In genomic region chr3:13145826-13146642, GRCh38 we compare ENCODE assay signal across 15 cellular contexts.
DNase-seq lines count a peak whose midpoint lies in the region; ATAC-seq and TF ChIP-seq lines count a peak whose summit lies in the region.
"Had no signal": no experiment of that assay in that cellular context is flagged by ENCODE, and none has a peak within 500 bp of the region (broad histone marks: within the 10 kb centered on the region; RNA-seq: fewer than 3 reads in every experiment).

No MANE protein-coding gene starts in this region.

- no peak for TF ChIP-seq RAD21 in Ishikawa (IDR thresholded peaks at IDR 0.05; ENCODE audit: low read depth)

- TF ChIP-seq CTCF in endodermal cell (conservative IDR thresholded peaks at IDR 0.05): no peak
- TF ChIP-seq CTCF in osteoblast (IDR thresholded peaks at IDR 0.05; ENCODE audit: extremely low read depth, low read depth, low read length): no peak
- no peak for TF ChIP-seq CTCF in transverse colon (IDR thresholded peaks at IDR 0.05)

- intact Hi-C loops in transverse colon (cut with DNase I; ENCODE audit: low total_unique reads): no loop called here

- H3K27me3 ChIP-seq in endodermal cell (ENCODE audit: control insufficient read depth, insufficient read depth, low read length, poor library complexity, severe bottlenecking): no peaks in the 10 kb centered on the region
- H3K27me3 ChIP-seq in osteoblast (ENCODE audit: insufficient read depth, low read length): no peaks in the 10 kb centered on the region
- H3K27me3 ChIP-seq in transverse colon: no peaks in the 10 kb centered on the region

- H3K4me3 ChIP-seq in endodermal cell (ENCODE audit: low read length) (no peak overlapping the region), osteoblast (ENCODE audit: insufficient read depth, low read length) (no peak overlapping the region), transverse colon (no peak overlapping the region)
- H3K4me3 ChIP-seq: HAP-1, PC-9, SK-N-MC had no signal

- H4K20me1 ChIP-seq in osteoblast (ENCODE audit: insufficient read depth, low read length): no peaks in the 10 kb centered on the region

- TF ChIP-seq EP300 in Ishikawa (IDR thresholded peaks at IDR 0.05; ENCODE audit: borderline replicate concordance): no peak
- no peak for TF ChIP-seq EP300 in transverse colon (IDR thresholded peaks at IDR 0.05; ENCODE audit: low read depth)

- H3K4me2 ChIP-seq in osteoblast (ENCODE audit: insufficient read depth, low read length): no peak overlapping the region
- H3K4me2 ChIP-seq: PC-9 had no signal

- H3K36me3 Mint-ChIP-seq in endodermal cell (ENCODE audit: low read depth): peaks cover 3% of the 10 kb centered on the region

- no peaks in the 10 kb centered on the region for H3K27me3 Mint-ChIP-seq in endodermal cell (ENCODE audit: insufficient read depth)

- H3K9me3 Mint-ChIP-seq in endodermal cell: peaks cover 5% of the 10 kb centered on the region
- H3K9me3 Mint-ChIP-seq: CD4-positive, alpha-beta T cell had no signal

- H3K9ac ChIP-seq in endodermal cell (ENCODE audit: extremely low read depth, low read length, poor library complexity, severe bottlenecking): no peak overlapping the region

- H3K9me3 ChIP-seq in endodermal cell (ENCODE audit: control insufficient read depth, low read length) (no peaks in the 10 kb centered on the region), osteoblast (ENCODE audit: low read depth, low read length) (no peaks in the 10 kb centered on the region), transverse colon (no peaks in the 10 kb centered on the region)
- H3K9me3 ChIP-seq: HAP-1 had no signal

- H3K27ac ChIP-seq in endodermal cell (ENCODE audit: low read depth, low read length) (no peak overlapping the region), osteoblast (ENCODE audit: low read depth, low read length) (no peak overlapping the region), transverse colon (no peak overlapping the region)
- H3K27ac ChIP-seq: PC-9, SK-N-MC had no signal

- H3K36me3 ChIP-seq in endodermal cell (ENCODE audit: control insufficient read depth, insufficient read depth, low read length) (no peaks in the 10 kb centered on the region), osteoblast (ENCODE audit: insufficient read depth, low read length) (no peaks in the 10 kb centered on the region), transverse colon (no peaks in the 10 kb centered on the region)
- H3K36me3 ChIP-seq: HAP-1 had no signal

- H3K4me3 Mint-ChIP-seq in endodermal cell: no peak overlapping the region
- H3K4me3 Mint-ChIP-seq: B cell; CD4-positive, alpha-beta T cell had no signal

- ATAC-seq in GM18519 (IDR thresholded peaks at IDR 0.05; ENCODE audit: low FRiP score, unreplicated experiment): no peak

- no peaks in the 10 kb centered on the region for H3K79me2 ChIP-seq in osteoblast (ENCODE audit: insufficient read depth, low read length)

- H3K27ac Mint-ChIP-seq in endodermal cell: no peak overlapping the region
- H3K27ac Mint-ChIP-seq: B cell; CD4-positive, alpha-beta T cell had no signal

- DNase-seq in endodermal cell: peak; percentile 29
- DNase-seq in osteoblast (ENCODE audit: insufficient read length, low spot score, missing footprints): peak; percentile 62
- DNase-seq in transverse colon: peak; percentile 3
- DNase-seq in NCI-H510A treated with DMSO at 0.1 percent for 48 hours (lab: John Stamatoyannopoulos, UW): no peak
- no peak for DNase-seq in activated T-cell treated with anti-CD3 and anti-CD28 coated beads, Interleukin-2, amount 50 U/mL, for 1 hour
- DNase-seq: NCI-H187, NCI-H446, NCI-H774, PC-9 had no signal

- 87 to 89% methylated on average over 16 of the region's 16 CpGs for WGBS in endodermal cell (ENCODE audit: insufficient coverage in 1 of 2, insufficient read length in 1 of 2), 2 experiments
- 58 to 69% methylated on average over 3 to 16 of the region's 16 CpGs for WGBS in transverse colon (ENCODE audit: low coverage in 1 of 2), 2 donors

- in situ Hi-C loops in transverse colon (cut with MboI; ENCODE audit: low pct_ligation_motif_present in 1 of 4, low pct_unique_long_range_greater_than_20kb in 1 of 4, low sequenced_read_pairs in 3 of 4): no loop called here

- H2AFZ ChIP-seq in osteoblast (ENCODE audit: low read length): no peak overlapping the region
- H2AFZ ChIP-seq: PC-9 had no signal

- no peaks in the 10 kb centered on the region for H3K4me1 ChIP-seq in endodermal cell (ENCODE audit: control insufficient read depth, insufficient read depth, low read length)
- no peaks in the 10 kb centered on the region for H3K4me1 ChIP-seq in osteoblast (ENCODE audit: insufficient read depth, low read length)
- H3K4me1 ChIP-seq in transverse colon: no peaks in the 10 kb centered on the region
- H3K4me1 ChIP-seq: HAP-1 had no signal

- no peaks in the 10 kb centered on the region for H3K4me1 Mint-ChIP-seq in endodermal cell

- TF ChIP-seq POLR2A in transverse colon (IDR thresholded peaks at IDR 0.05): no peak

TF ChIP-seq in Ishikawa, 13 proteins besides CTCF, POLR2A, EP300 and RAD21:
- TF ChIP-seq TCF12 (IDR thresholded peaks at IDR 0.05; ENCODE audit: low read depth) (no peak), REST (IDR thresholded peaks at IDR 0.05; ENCODE audit: low read depth) (peak; percentile 32; the same call in 1 of the 2 replicates), NFIC (IDR thresholded peaks at IDR 0.05) (no peak)

Comparison
In these comparisons a context has a peak if more than half of its experiments do, and no peak if none do; other contexts are left out.
1. DNase-seq: peak in endodermal cell (single experiment), osteoblast (single experiment) and transverse colon (single experiment); none in NCI-H510A treated with DMSO at 0.1 percent for 48 hours (single experiment) and activated T-cell treated with anti-CD3 and anti-CD28 coated beads, Interleukin-2, amount 50 U/mL, for 1 hour (single experiment).